Comparison of ENCODE assay signal across 25 cellular contexts in genomic region chr18:79323471-79323870, GRCh38.
"Had no signal": no experiment of that assay in that cellular context is flagged by ENCODE, and none has a peak within 500 bp of the region (broad histone marks: within the 10 kb centered on the region; RNA-seq: fewer than 3 reads in every experiment).

No MANE protein-coding gene starts in this region.

- H3K9me3 Mint-ChIP-seq: nephron had no signal

- H3K4me1 Mint-ChIP-seq: endodermal cell, mesothelial cell of epicardium had no signal

- H3K27ac ChIP-seq: colonic mucosa, epithelial cell of prostate, foreskin keratinocyte, neural progenitor cell, parathyroid adenoma, prostate gland, sigmoid colon, transverse colon, vagina had no signal

- H3K4me3 ChIP-seq: colonic mucosa, lung, neural progenitor cell, prostate gland, sigmoid colon, transverse colon, vagina had no signal

- ATAC-seq: esophagus mucosa; foreskin keratinocyte; left ventricle myocardium superior; naive thymus-derived CD4-positive, alpha-beta T cell; right cardiac atrium; stimulated activated effector memory CD8-positive, alpha-beta T cell treated with anti-CD3 and anti-CD28 coated beads, Interleukin-12 subunit alpha, Interleukin-12 subunit beta, amount 100 ng/mL, for 72 hours had no signal

- H3K27me3 Mint-ChIP-seq: dendritic cell treated with granulocyte-macrophage colony-stimulating factor and Interleukin-4, amounts not matched to agents 40 ng/mL and 50 ng/mL, for 4 days; naive thymus-derived CD4-positive, alpha-beta T cell had no signal

- DNase-seq: colonic mucosa; effector CD8-positive, alpha-beta T cell; endodermal cell; foreskin keratinocyte; left ventricle myocardium superior; mesenchymal stem cell; naive thymus-derived CD4-positive, alpha-beta T cell; right cardiac atrium; sigmoid colon; stimulated activated CD4-positive, alpha-beta T cell treated with anti-CD3 and anti-CD28 coated beads, Interleukin-2, amount 100 ng/mL, for 24 hours; stimulated activated CD4-positive, alpha-beta T cell treated with anti-CD3 and anti-CD28 coated beads, Interleukin-4, amount 100 ng/mL, for 24 hours; stimulated activated naive CD4-positive, alpha-beta T cell treated with Interleukin-2 at 50 U/mL for 16 hours; transverse colon had no signal

- FAIRE-seq: keratinocyte had no signal

- H3K4me1 ChIP-seq: colonic mucosa, foreskin keratinocyte, parathyroid adenoma, prostate gland, sigmoid colon, transverse colon had no signal

- H3K27ac Mint-ChIP-seq: dendritic cell treated with granulocyte-macrophage colony-stimulating factor and Interleukin-4, amounts not matched to agents 40 ng/mL and 50 ng/mL, for 4 days; endodermal cell; mesothelial cell of epicardium; naive thymus-derived CD4-positive, alpha-beta T cell; nephron; neural progenitor cell had no signal

- H3K27me3 ChIP-seq: colonic mucosa, foreskin keratinocyte, neural progenitor cell, sigmoid colon, transverse colon, vagina had no signal

- H3K4me3 Mint-ChIP-seq: dendritic cell treated with granulocyte-macrophage colony-stimulating factor and Interleukin-4, amounts not matched to agents 40 ng/mL and 50 ng/mL, for 4 days; endodermal cell; mesothelial cell of epicardium; naive thymus-derived CD4-positive, alpha-beta T cell; nephron; neural progenitor cell; stimulated activated effector memory CD8-positive, alpha-beta T cell treated with anti-CD3 and anti-CD28 coated beads, Interleukin-12 subunit alpha, Interleukin-12 subunit beta, amount 100 ng/mL, for 72 hours had no signal

- H3K36me3 ChIP-seq: colonic mucosa, neural progenitor cell, prostate gland, transverse colon, vagina had no signal

- H3K9me3 ChIP-seq: colonic mucosa, prostate gland, sigmoid colon, transverse colon, vagina had no signal
